ENCODE assay signal across 9 cellular contexts in the genomic region with DNA sequence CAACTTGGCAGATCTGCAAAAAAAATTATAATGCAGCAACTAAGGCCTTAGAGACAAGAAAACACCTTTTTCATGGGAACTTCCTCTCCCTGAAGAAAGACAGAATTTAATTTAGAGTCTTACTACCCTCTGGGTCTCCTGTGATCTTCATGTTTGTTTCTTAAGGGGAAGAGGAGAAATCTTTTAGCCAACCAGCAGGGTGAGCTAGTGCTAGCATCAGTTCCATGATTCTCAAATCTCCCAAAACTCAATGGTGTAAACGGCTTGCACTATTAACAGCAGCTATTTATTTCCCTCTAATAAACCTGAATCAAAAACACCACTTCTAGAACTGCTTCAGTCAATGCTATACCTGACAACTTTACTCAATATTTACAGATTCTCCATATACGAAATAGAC. TPM values are rescaled to one million over a fixed set of nuclear protein-coding genes. Genes with fewer than 3 reads are reported as not detected.
DNase-seq lines count a peak whose midpoint lies in the region; ATAC-seq, FAIRE-seq and TF ChIP-seq lines count a peak whose summit lies in the region.
"Had no signal": no experiment of that assay in that cellular context is flagged by ENCODE, and none has a peak within 500 bp of the region (broad histone marks: within the 10 kb centered on the region; RNA-seq: fewer than 3 reads in every experiment).

No MANE protein-coding gene starts in this region.

- peaks cover 49% of the 10 kb centered on the region for H3K4me1 ChIP-seq in body of pancreas

- TF ChIP-seq POLR2A in body of pancreas (IDR thresholded peaks at IDR 0.05), result no peak

- peak; percentile 21 to 61 for DNase-seq in AML-193 (lab: John Stamatoyannopoulos, UW)
- no peak for DNase-seq in GM18507 (ENCODE audit: extremely low spot score, insufficient read length, low read depth)
- DNase-seq in WERI-Rb-1, result no peak
- peak; percentile 33 for DNase-seq in hepatic stellate cell (ENCODE audit: low spot score)
- DNase-seq in sciatic nerve (ENCODE audit: low spot score), result no peak
- no peak for DNase-seq in body of pancreas
- no peak for DNase-seq in stimulated activated CD4-positive, alpha-beta T cell treated with anti-CD3 and anti-CD28 coated beads, Interleukin-2, amount 100 ng/mL, for 48 hours

- 58 to 78% methylated on average over 2 of the region's 2 CpGs for WGBS in body of pancreas, 2 donors

- H3K36me3 ChIP-seq in WERI-Rb-1 (peaks cover 39% of the 10 kb centered on the region), body of pancreas (replicated peaks in 1 of 2; ENCODE audit: insufficient read depth in 1 of 2, low read depth in 2 of 2) (no peaks in the 10 kb centered on the region)

- H3K9me3 ChIP-seq in WERI-Rb-1 (ENCODE audit: severe bottlenecking) (no peaks in the 10 kb centered on the region), body of pancreas (no peaks in the 10 kb centered on the region)

- ATAC-seq in sciatic nerve, result no peak
- ATAC-seq in body of pancreas, result no peak
- no peak for ATAC-seq in GM18498 (IDR thresholded peaks at IDR 0.05; ENCODE audit: unreplicated experiment)

- H3K27me3 ChIP-seq in WERI-Rb-1 (ENCODE audit: insufficient read depth, low read depth, severe bottlenecking) (no peaks in the 10 kb centered on the region), body of pancreas (no peaks in the 10 kb centered on the region)

- intact Hi-C loops in sciatic nerve (cut with DNase I) (no loop called here), body of pancreas (cut with DNase I) (no loop called here)

- no peak overlapping the region for H3K4me3 ChIP-seq in WERI-Rb-1 (ENCODE audit: low read depth, low read length)
- no peak overlapping the region for H3K4me3 ChIP-seq in body of pancreas

- peak; percentile 28; the same call in 1 of the 2 replicates for TF ChIP-seq CTCF in WERI-Rb-1 (IDR thresholded peaks at IDR 0.05; ENCODE audit: low read depth, low read length)
- peak in 3 of 7 experiments; percentile 10 to 12 (median 11) for TF ChIP-seq CTCF in body of pancreas (IDR thresholded peaks at IDR 0.05)

- FAIRE-seq in GM18507 (lab: Jason Lieb, UNC), result peak; percentile 69
- FAIRE-seq: TTC549 had no signal

- no peak overlapping the region for H3K27ac ChIP-seq in WERI-Rb-1
- no peak overlapping the region for H3K27ac ChIP-seq in body of pancreas

RNA-seq across cellular contexts. Expression of a gene that starts 3.8 kb away (rescaled TPM):
- total RNA-seq in sciatic nerve, result 88.5 TPM
- total RNA-seq in body of pancreas, result 10 to 100 TPM; 41.0 to 47.1 TPM

Comparison
In these comparisons a context has a peak if more than half of its experiments do, and no peak if none do; other contexts are left out.
1. DNase-seq: peak in AML-193 (2 of 2) and hepatic stellate cell (single experiment); none in GM18507 (single experiment), WERI-Rb-1 (single experiment), sciatic nerve (single experiment), body of pancreas (0 of 4) and stimulated activated CD4-positive, alpha-beta T cell treated with anti-CD3 and anti-CD28 coated beads, Interleukin-2, amount 100 ng/mL, for 48 hours (0 of 2).